8 cellular contexts compared by ENCODE assay signal in the genomic region with DNA sequence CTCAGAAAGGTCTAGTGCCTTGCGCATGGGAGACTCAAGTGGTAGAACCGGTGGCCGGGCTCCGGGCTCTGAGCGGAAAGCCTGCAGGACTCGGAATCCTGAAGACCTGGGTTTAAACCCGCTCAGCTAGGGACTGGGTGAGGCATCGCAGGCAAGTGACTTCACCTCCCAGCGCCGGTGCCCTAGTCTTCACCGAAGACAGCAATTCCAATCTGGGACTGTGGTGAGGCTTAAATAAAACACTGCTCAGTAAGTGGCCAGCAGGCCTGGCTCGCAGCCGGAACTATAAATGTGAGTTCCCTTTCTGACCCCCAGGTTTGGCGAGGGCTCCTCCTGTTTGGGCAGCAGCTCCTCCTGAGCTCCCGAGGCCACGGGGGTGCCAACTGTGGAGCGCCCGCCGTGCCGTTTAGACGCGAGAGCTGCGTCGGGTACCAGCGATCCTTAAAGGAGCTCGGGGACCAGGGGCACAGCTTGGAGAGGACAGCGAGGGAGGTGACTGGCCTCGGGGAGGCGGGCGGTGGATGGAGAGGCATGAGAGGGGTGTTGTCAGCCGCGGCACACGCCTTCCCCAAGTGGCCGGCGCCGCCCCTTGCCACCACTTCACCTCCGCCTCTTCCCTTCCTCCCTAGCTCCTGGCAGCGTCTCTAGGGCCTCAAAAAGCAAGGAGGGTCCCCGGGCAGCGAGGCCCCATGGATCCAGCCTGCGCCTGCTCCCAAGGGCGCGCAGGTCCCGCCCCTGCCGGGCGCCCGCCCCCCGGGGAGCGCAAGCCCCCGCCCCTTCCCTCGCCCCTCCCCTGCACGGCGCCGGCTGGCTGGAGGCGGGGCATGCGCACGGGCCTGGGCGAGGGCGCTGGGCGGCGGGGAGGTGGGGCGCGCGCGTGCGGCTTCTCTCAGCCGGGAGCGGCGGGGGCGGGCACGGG. TPM values are rescaled to one million over a fixed set of nuclear protein-coding genes. Genes with fewer than 3 reads are reported as not detected.
A peak's percentile ranks its signal among the peaks of the same experiment; 100 is the strongest.
DNase-seq lines count a peak whose midpoint lies in the region; ATAC-seq and TF ChIP-seq lines count a peak whose summit lies in the region.

No MANE protein-coding gene starts in this region.

- CTCF ChIA-PET in mammary epithelial cell (lab: Charles Lee; ENCODE audit: low non-redundant PET) = no interaction called here

- peak overlapping the region; percentile 59 for H3K4me3 ChIP-seq in WI38 (ENCODE audit: low read depth, low read length)
- peak overlapping the region; percentile 47 to 80 (median 65) for H3K4me3 ChIP-seq in mammary epithelial cell (replicated peaks in 1 of 3; ENCODE audit: insufficient read depth in 1 of 3, low read depth in 2 of 3, low read length in 3 of 3)
- peak overlapping the region; percentile 53 for H3K4me3 ChIP-seq in smooth muscle cell

- dilution Hi-C loops in mammary epithelial cell (cut with HindIII; ENCODE audit: low sequenced_read_pairs) = no loop called here

- BruUV-seq in mammary epithelial cell (replicated peaks; lab: Mats Ljungman, UMichigan) = no TSS peak

- no peaks in the 10 kb centered on the region for H3K9me3 ChIP-seq in mammary epithelial cell (replicated peaks; ENCODE audit: insufficient read depth, low read length)
- H3K9me3 ChIP-seq in smooth muscle cell (replicated peaks; ENCODE audit: low read depth) = no peaks in the 10 kb centered on the region

- peak overlapping the region; percentile 84 to 90 (median 88) for H3K4me3 Mint-ChIP-seq in immature natural killer cell

- no peaks in the 10 kb centered on the region for H3K27me3 ChIP-seq in mammary epithelial cell (ENCODE audit: insufficient read depth, low read length)
- no peaks in the 10 kb centered on the region for H3K27me3 ChIP-seq in smooth muscle cell (ENCODE audit: low read depth)

- H3K27ac Mint-ChIP-seq in immature natural killer cell = peak overlapping the region in 2 of 6 donors; percentile 68 to 83

- peak overlapping the region; percentile 98 for H2AFZ ChIP-seq in mammary epithelial cell (ENCODE audit: low read depth, low read length)
- H2AFZ ChIP-seq in smooth muscle cell (ENCODE audit: low read depth) = peak overlapping the region; percentile 85

- peaks cover 0 to 3% (median 0%) of the 10 kb centered on the region in 3 donors for H3K36me3 Mint-ChIP-seq in immature natural killer cell

- intact Hi-C loops in mammary epithelial cell (cut with micrococcal nuclease) = loop anchor here (2.0 to 5.0 kb wide), 3 partner anchors 83 to 433 kb away; partner anchors contain the start of gene ANKRD12

- H3K79me2 ChIP-seq in mammary epithelial cell (ENCODE audit: insufficient read depth, low read length) (peaks cover 38% of the 10 kb centered on the region), smooth muscle cell (ENCODE audit: low read depth) (peaks cover 13% of the 10 kb centered on the region)

- H3K27ac ChIP-seq in mammary epithelial cell (ENCODE audit: insufficient read depth, low read depth, low read length) (peak overlapping the region; percentile 47), smooth muscle cell (ENCODE audit: low read depth) (no peak overlapping the region)

- peaks cover 15 to 23% of the 10 kb centered on the region in 2 donors for H3K4me1 Mint-ChIP-seq in immature natural killer cell

- H3K9me3 Mint-ChIP-seq in immature natural killer cell = peaks cover 0 to 5% (median 0%) of the 10 kb centered on the region in 6 donors

- peaks cover 5% of the 10 kb centered on the region for H3K36me3 ChIP-seq in mammary epithelial cell (ENCODE audit: insufficient read depth, low read length)
- no peaks in the 10 kb centered on the region for H3K36me3 ChIP-seq in smooth muscle cell (ENCODE audit: low read depth)

- H3K4me2 ChIP-seq in mammary epithelial cell (ENCODE audit: insufficient read depth, low read depth, low read length) (peak overlapping the region; percentile 96), smooth muscle cell (peak overlapping the region; percentile 86)

- 3% methylated on average over 13 of the region's 71 CpGs for WGBS in mammary epithelial cell (ENCODE audit: low coverage, missing lambda C conversion rate)
- 13% methylated on average over 35 of the region's 71 CpGs for WGBS in smooth muscle cell (ENCODE audit: low lambda C conversion rate)

- peak; percentile 85 for ATAC-seq in GM18867 (IDR thresholded peaks at IDR 0.05; ENCODE audit: unreplicated experiment)
- peak; percentile 84 for ATAC-seq in HG03103 (IDR thresholded peaks at IDR 0.05; ENCODE audit: low read depth, unreplicated experiment)

- peaks cover 23 to 33% (median 33%) of the 10 kb centered on the region in 3 donors for H3K27me3 Mint-ChIP-seq in immature natural killer cell (ENCODE audit: low read depth in 3 of 3)

- H4K20me1 ChIP-seq in mammary epithelial cell (ENCODE audit: insufficient read depth, low read length) (no peaks in the 10 kb centered on the region), smooth muscle cell (ENCODE audit: low read depth) (peaks cover 26% of the 10 kb centered on the region)

- TF ChIP-seq CTCF in WI38 (IDR thresholded peaks at IDR 0.05; ENCODE audit: low read depth, low read length) (no peak), mammary epithelial cell (conservative IDR thresholded peaks at IDR 0.05 in 1 of 2, IDR thresholded peaks at IDR 0.05 in 1 of 2; ENCODE audit: extremely low read depth in 1 of 2, insufficient read depth in 1 of 2, low read depth in 1 of 2, low read length in 2 of 2) (no peak), smooth muscle cell (IDR thresholded peaks at IDR 0.05; ENCODE audit: borderline replicate concordance, insufficient read depth, poor library complexity, severe bottlenecking) (no peak)

- DNase-seq in A172 (ENCODE audit: low spot score) = peak; percentile 87
- peak; percentile 87 for DNase-seq in NCI-H2171 (lab: John Stamatoyannopoulos, UW)
- peak; percentile 85 for DNase-seq in mammary epithelial cell
- DNase-seq in immature natural killer cell = peak; percentile 81 to 84 (median 83)
- DNase-seq in smooth muscle cell (lab: John Stamatoyannopoulos, UW; ENCODE audit: unreplicated experiment) = peak; percentile 77

- H3K9ac ChIP-seq in mammary epithelial cell (ENCODE audit: insufficient read depth, low read length) = peak overlapping the region; percentile 45
- H3K9ac ChIP-seq in smooth muscle cell (ENCODE audit: low read depth) = no peak overlapping the region

- in situ Hi-C loops in mammary epithelial cell (cut with MboI; ENCODE audit: low sequenced_read_pairs in 2 of 2) = loop anchor here in 1 of 2 donors (10.0 kb wide), 1 partner anchor 280 kb away; no protein-coding TSS in a partner anchor

- H3F3A ChIP-seq in smooth muscle cell (ENCODE audit: low read depth) = no peaks in the 10 kb centered on the region

- H3K4me1 ChIP-seq in mammary epithelial cell (ENCODE audit: insufficient read depth, low read length) = peaks cover 15% of the 10 kb centered on the region
- H3K4me1 ChIP-seq in smooth muscle cell (ENCODE audit: low read depth) = peaks cover 20% of the 10 kb centered on the region

RNA-seq across cellular contexts. Expression of gene MTCL1, which starts 0.7 kb away (rescaled TPM):
- total RNA-seq in A172 (2014; rRNA removed; shearing (Covaris generic)) = 33.6 and 39.6 TPM in 2 replicates
- 10 to 100 TPM; 14.2 to 33.5 TPM for total RNA-seq in mammary epithelial cell
- polyA plus RNA-seq in mammary epithelial cell = 10.3 TPM
- polyA minus RNA-seq in mammary epithelial cell = 100 TPM
- polyA plus RNA-seq in immature natural killer cell = not detected
- 15.2 and 15.3 TPM in 2 replicates for total RNA-seq in smooth muscle cell
- polyA plus RNA-seq in smooth muscle cell = 5.5 and 9.9 TPM in 2 replicates
